In the genomic region with DNA sequence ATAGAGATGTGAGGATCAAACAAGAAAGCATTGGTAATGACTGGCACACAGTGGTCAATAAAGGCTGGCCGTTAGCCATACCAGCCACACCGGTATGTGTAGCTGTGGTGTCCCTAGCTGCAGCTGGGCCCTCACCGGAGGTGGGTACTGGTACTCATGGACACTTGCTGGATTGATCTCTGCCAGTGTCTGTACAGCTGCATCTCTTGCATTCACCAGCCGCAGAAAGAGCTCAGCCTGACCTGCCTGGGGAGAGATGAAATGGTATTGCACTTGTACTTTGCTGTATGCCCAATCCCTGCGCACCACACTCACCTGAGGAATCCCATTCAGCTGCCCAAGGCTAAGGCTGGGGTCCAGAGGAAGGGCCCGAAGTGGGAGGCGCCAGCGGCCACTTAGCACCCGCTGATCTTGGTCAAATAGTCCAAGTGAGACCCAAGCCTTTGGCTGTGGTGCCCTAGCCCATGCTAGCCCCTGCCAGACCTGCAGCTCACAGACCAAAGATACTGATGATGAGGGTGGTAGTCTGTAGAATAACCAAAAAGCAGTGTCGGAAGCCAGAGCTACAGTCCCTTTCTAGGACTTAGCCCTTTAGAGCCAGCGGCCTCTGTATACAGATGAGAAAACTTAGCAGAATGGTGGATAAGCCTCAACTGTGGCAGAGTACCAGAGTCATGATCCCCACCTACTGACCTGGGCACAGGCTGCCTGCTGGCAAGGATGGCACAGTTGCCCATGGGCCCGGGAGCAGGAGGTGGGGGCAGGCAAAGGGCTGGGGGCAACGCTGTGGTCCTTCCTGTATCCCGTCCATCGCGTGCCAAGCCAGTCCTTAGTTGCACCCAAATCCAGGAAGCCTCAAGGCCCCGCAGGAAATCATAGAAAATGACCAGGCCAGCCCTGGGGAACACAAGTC, we compare ENCODE assay signal across 11 cellular contexts. TPM values are rescaled to one million over a fixed set of nuclear protein-coding genes. Genes with fewer than 3 reads are reported as not detected.
DNase-seq lines count a peak whose midpoint lies in the region; ATAC-seq and TF ChIP-seq lines count a peak whose summit lies in the region.
"Had no signal": no experiment of that assay in that cellular context is flagged by ENCODE, and none has a peak within 500 bp of the region (broad histone marks: within the 10 kb centered on the region; RNA-seq: fewer than 3 reads in every experiment).

No MANE protein-coding gene starts in this region.

- CTCF ChIA-PET in activated CD4-positive, alpha-beta memory T cell treated with anti-CD3 and anti-CD28 coated beads for 36 hours (lab: Charles Lee) = no interaction called here

- no peaks in the 10 kb centered on the region for H3K79me2 ChIP-seq in MM.1S (ENCODE audit: low read length)

- peaks cover 7% of the 10 kb centered on the region for H3K4me1 ChIP-seq in stomach smooth muscle (ENCODE audit: control insufficient read depth, insufficient read depth, low read length)
- H3K4me1 ChIP-seq in MM.1S (ENCODE audit: low read length) = no peaks in the 10 kb centered on the region

- H3K9ac ChIP-seq in stomach smooth muscle (ENCODE audit: low read length in 2 of 2) (no peak overlapping the region), MM.1S (ENCODE audit: low read length) (no peak overlapping the region)

- H3K4me3 ChIP-seq in stomach smooth muscle (ENCODE audit: low read length in 2 of 2) (no peak overlapping the region), MM.1S (ENCODE audit: low read length) (no peak overlapping the region)

- H3K4me1 Mint-ChIP-seq in activated CD4-positive, alpha-beta T cell treated with anti-CD3 and anti-CD28 coated beads, Interleukin-2, amount 10 ng/mL, durations not matched to agents 24 days and 14 days = no peaks in the 10 kb centered on the region
- H3K4me1 Mint-ChIP-seq in activated CD4-positive, alpha-beta memory T cell treated with anti-CD3 and anti-CD28 coated beads for 36 hours (ENCODE audit: low read depth) = no peaks in the 10 kb centered on the region

- H2AFZ ChIP-seq in MM.1S (ENCODE audit: low read length) = no peak overlapping the region

- peak overlapping the region; percentile 60 for H3K27ac Mint-ChIP-seq in activated CD4-positive, alpha-beta T cell treated with anti-CD3 and anti-CD28 coated beads, Interleukin-2, amount 10 ng/mL, durations not matched to agents 24 days and 14 days
- H3K27ac Mint-ChIP-seq in activated CD4-positive, alpha-beta memory T cell treated with anti-CD3 and anti-CD28 coated beads for 36 hours = peak overlapping the region; percentile 33

- H3K4me2 ChIP-seq in MM.1S (ENCODE audit: low read depth, low read length) = no peak overlapping the region

- H3F3A ChIP-seq in MM.1S (ENCODE audit: insufficient read depth, low read length) = peaks cover 36% of the 10 kb centered on the region

- no peaks in the 10 kb centered on the region for H3K9me3 ChIP-seq in stomach smooth muscle (ENCODE audit: control insufficient read depth in 2 of 2, low read length in 2 of 2)
- H3K9me3 ChIP-seq in MM.1S (replicated peaks; ENCODE audit: insufficient read depth, low read length) = no peaks in the 10 kb centered on the region

- POLR2A ChIA-PET in activated CD4-positive, alpha-beta memory T cell treated with anti-CD3 and anti-CD28 coated beads for 36 hours (lab: Charles Lee) = no interaction called here

- H3K27ac ChIP-seq in stomach smooth muscle (ENCODE audit: low read length) (peak overlapping the region; percentile 18), MM.1S (ENCODE audit: low read length) (no peak overlapping the region; the same call in 1 of the 2 replicates)

- H3K4me3 Mint-ChIP-seq in activated CD4-positive, alpha-beta T cell treated with anti-CD3 and anti-CD28 coated beads, Interleukin-2, amount 10 ng/mL, durations not matched to agents 24 days and 14 days = no peak overlapping the region
- H3K4me3 Mint-ChIP-seq in activated CD4-positive, alpha-beta memory T cell treated with anti-CD3 and anti-CD28 coated beads for 36 hours = no peak overlapping the region

- H3K27me3 Mint-ChIP-seq in activated CD4-positive, alpha-beta T cell treated with anti-CD3 and anti-CD28 coated beads, Interleukin-2, amount 10 ng/mL, durations not matched to agents 24 days and 14 days = no peaks in the 10 kb centered on the region
- H3K27me3 Mint-ChIP-seq in activated CD4-positive, alpha-beta memory T cell treated with anti-CD3 and anti-CD28 coated beads for 36 hours = no peaks in the 10 kb centered on the region

- peaks cover 25 to 26% of the 10 kb centered on the region in 2 donors for H3K36me3 ChIP-seq in stomach smooth muscle (ENCODE audit: control insufficient read depth in 2 of 2, insufficient read depth in 2 of 2, low read length in 2 of 2)
- peaks cover 9% of the 10 kb centered on the region for H3K36me3 ChIP-seq in MM.1S (replicated peaks; ENCODE audit: insufficient read depth, low read length)

- ATAC-seq in GM21529 (IDR thresholded peaks at IDR 0.05; ENCODE audit: unreplicated experiment) = no peak
- ATAC-seq in HG03095 (IDR thresholded peaks at IDR 0.05; ENCODE audit: unreplicated experiment) = no peak

- no peaks in the 10 kb centered on the region for H3K9me3 Mint-ChIP-seq in activated CD4-positive, alpha-beta T cell treated with anti-CD3 and anti-CD28 coated beads, Interleukin-2, amount 10 ng/mL, durations not matched to agents 24 days and 14 days
- H3K9me3 Mint-ChIP-seq in activated CD4-positive, alpha-beta memory T cell treated with anti-CD3 and anti-CD28 coated beads for 36 hours = no peaks in the 10 kb centered on the region

- H3K27me3 ChIP-seq in stomach smooth muscle (ENCODE audit: control insufficient read depth in 1 of 2, insufficient read depth in 2 of 2, low read length in 2 of 2) (no peaks in the 10 kb centered on the region), MM.1S (replicated peaks; ENCODE audit: insufficient read depth, low read length) (no peaks in the 10 kb centered on the region)

- no peaks in the 10 kb centered on the region for H4K20me1 ChIP-seq in MM.1S (ENCODE audit: insufficient read depth, low read length)

- H3K9me2 ChIP-seq in MM.1S (replicated peaks; ENCODE audit: insufficient read depth, low read length) = no peaks in the 10 kb centered on the region

- TF ChIP-seq CTCF in MM.1S (IDR thresholded peaks at IDR 0.05; ENCODE audit: low read length) = no peak

- intact Hi-C loops in activated CD4-positive, alpha-beta T cell treated with anti-CD3 and anti-CD28 coated beads, Interleukin-2, amount 10 ng/mL, durations not matched to agents 24 days and 14 days (cut with micrococcal nuclease) = no loop called here
- intact Hi-C loops in activated CD4-positive, alpha-beta memory T cell treated with anti-CD3 and anti-CD28 coated beads for 36 hours (cut with micrococcal nuclease) = no loop called here

- H3K36me3 Mint-ChIP-seq in activated CD4-positive, alpha-beta T cell treated with anti-CD3 and anti-CD28 coated beads, Interleukin-2, amount 10 ng/mL, durations not matched to agents 24 days and 14 days (ENCODE audit: low read depth) = peaks cover 36% of the 10 kb centered on the region
- H3K36me3 Mint-ChIP-seq in activated CD4-positive, alpha-beta memory T cell treated with anti-CD3 and anti-CD28 coated beads for 36 hours = peaks cover 28% of the 10 kb centered on the region

- DNase-seq in activated CD4-positive, alpha-beta T cell treated with anti-CD3 and anti-CD28 coated beads, Interleukin-2, amount 10 ng/mL, durations not matched to agents 24 days and 14 days = no peak
- DNase-seq in activated CD4-positive, alpha-beta T cell treated with anti-CD3 and anti-CD28 coated beads for 4 hours = no peak
- no peak for DNase-seq in activated CD4-positive, alpha-beta memory T cell treated with anti-CD3 and anti-CD28 coated beads for 36 hours
- DNase-seq in iPS-NIHi11 (ENCODE audit: low spot score) = peak; percentile 25
- DNase-seq in MM.1S = no peak
- DNase-seq: activated gamma-delta T cell, KBM-7, NCI-H510A treated with DMSO at 0.1 percent for 48 hours had no signal

RNA-seq across cellular contexts. Expression of a gene that starts 3.0 kb away (rescaled TPM):
- 1.6 and 2.8 TPM in 2 replicates for total RNA-seq in activated CD4-positive, alpha-beta T cell treated with anti-CD3 and anti-CD28 coated beads, Interleukin-2, amount 10 ng/mL, durations not matched to agents 24 days and 14 days
- total RNA-seq in activated CD4-positive, alpha-beta memory T cell treated with anti-CD3 and anti-CD28 coated beads for 36 hours = 1 to 10 TPM; 1.1 to 1.3 TPM

RNA-seq across cellular contexts. Expression of a gene that starts 37.0 kb away (rescaled TPM):
- total RNA-seq in activated CD4-positive, alpha-beta T cell treated with anti-CD3 and anti-CD28 coated beads, Interleukin-2, amount 10 ng/mL, durations not matched to agents 24 days and 14 days = 263 and 295 TPM in 2 replicates
- total RNA-seq in activated CD4-positive, alpha-beta memory T cell treated with anti-CD3 and anti-CD28 coated beads for 36 hours = 100 to 1,000 TPM; 233 to 235 TPM
